ENCODE assay signal across 18 cellular contexts in genomic region chr15:54618120-54618519, GRCh38.
"Had no signal": no experiment of that assay in that cellular context is flagged by ENCODE, and none has a peak within 500 bp of the region (broad histone marks: within the 10 kb centered on the region; RNA-seq: fewer than 3 reads in every experiment).

No MANE protein-coding gene starts in this region.

- FAIRE-seq: urothelium cell line had no signal

- H3K9me3 ChIP-seq: esophagus muscularis mucosa, ovary, right atrium auricular region, suprapubic skin, thyroid gland had no signal

- H3K27me3 ChIP-seq: esophagus muscularis mucosa, neural progenitor cell, ovary, right atrium auricular region, suprapubic skin, thyroid gland had no signal

- H3K9ac ChIP-seq: neural progenitor cell had no signal

- DNase-seq: effector memory CD8-positive, alpha-beta T cell; left colon; left ventricle myocardium superior; mesenchymal stem cell; midbrain; nucleus accumbens; ovary; stimulated activated CD4-positive, alpha-beta T cell treated with anti-CD3 and anti-CD28 coated beads, Interleukin-2, amount 100 ng/mL, for 48 hours; stimulated activated naive CD4-positive, alpha-beta T cell treated with Interleukin-2 at 50 U/mL for 16 hours; thyroid gland had no signal

- H3K4me3 ChIP-seq: esophagus muscularis mucosa, lung, neural progenitor cell, ovary, right atrium auricular region, smooth muscle cell, suprapubic skin, thyroid gland had no signal

- H2AFZ ChIP-seq: neural progenitor cell had no signal

- H3K4me1 ChIP-seq: esophagus muscularis mucosa, neural progenitor cell, right atrium auricular region, suprapubic skin, thyroid gland had no signal

- H3K4me2 ChIP-seq: neural progenitor cell, smooth muscle cell had no signal

- H3K36me3 ChIP-seq: esophagus muscularis mucosa, neural progenitor cell, ovary, right atrium auricular region, suprapubic skin, thyroid gland had no signal

- H3K27ac ChIP-seq: epithelial cell of prostate, esophagus muscularis mucosa, neural progenitor cell, ovary, right atrium auricular region, suprapubic skin, thyroid gland had no signal
